Comparison of ENCODE assay signal across 18 cellular contexts in the genomic region with DNA sequence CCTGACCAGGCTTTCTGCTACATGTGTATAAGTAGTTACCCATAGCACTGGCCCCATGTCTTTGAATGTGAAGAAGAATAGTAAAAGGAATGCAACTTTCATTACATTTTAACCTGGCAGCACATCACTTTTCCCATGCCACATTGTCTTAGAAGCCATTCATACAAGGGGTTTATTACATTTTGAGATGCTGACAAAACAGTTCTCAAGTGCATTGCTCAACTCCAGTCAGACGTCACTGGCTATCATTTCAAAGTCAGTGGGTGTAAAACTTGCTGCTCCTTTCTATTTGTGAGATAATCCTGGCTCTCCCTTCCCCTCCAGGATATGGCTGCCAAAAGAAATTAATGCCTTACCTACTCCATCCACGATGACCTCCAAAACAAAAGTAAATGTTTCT.
DNase-seq lines count a peak whose midpoint lies in the region; ATAC-seq and TF ChIP-seq lines count a peak whose summit lies in the region.
"Had no signal": no experiment of that assay in that cellular context is flagged by ENCODE, and none has a peak within 500 bp of the region (broad histone marks: within the 10 kb centered on the region; RNA-seq: fewer than 3 reads in every experiment).

No MANE protein-coding gene starts in this region.

- CTCF ChIA-PET in activated CD8-positive, alpha-beta T cell treated with anti-CD3 and anti-CD28 coated beads for 36 hours (lab: Charles Lee), result no interaction called here

- peak overlapping the region in 1 of 2 experiments; percentile 28 for H3K14ac ChIP-seq in mesenchymal stem cell (ENCODE audit: low read length in 2 of 2)

- no peak overlapping the region for H2AFZ ChIP-seq in mesenchymal stem cell (ENCODE audit: low read depth, low read length)
- H2AFZ ChIP-seq: PC-9 had no signal

- H3K27me3 ChIP-seq in adipocyte (replicated peaks; ENCODE audit: control insufficient read depth, insufficient read depth, low read length) (no peaks in the 10 kb centered on the region), mesenchymal stem cell (ENCODE audit: control insufficient read depth in 1 of 2, insufficient read depth in 1 of 2, low read length in 2 of 2) (no peaks in the 10 kb centered on the region), transverse colon (no peaks in the 10 kb centered on the region)
- H3K27me3 ChIP-seq: BLaER1 treated with 17β-estradiol and CSF1 and Interleukin-3, amounts not matched to agents 10 nM and 100 nM; esophagus squamous epithelium had no signal

- in situ Hi-C loops in transverse colon (cut with MboI; ENCODE audit: low pct_ligation_motif_present in 1 of 4, low pct_unique_long_range_greater_than_20kb in 1 of 4, low sequenced_read_pairs in 3 of 4), result no loop called here

- no peak overlapping the region for H2BK120ac ChIP-seq in mesenchymal stem cell (ENCODE audit: low read depth, low read length)

- no peak overlapping the region for H3K18ac ChIP-seq in mesenchymal stem cell (ENCODE audit: low read depth in 1 of 2, low read length in 2 of 2)

- no peak overlapping the region for H4K8ac ChIP-seq in mesenchymal stem cell (ENCODE audit: low read length)

- no peak overlapping the region for H2BK12ac ChIP-seq in mesenchymal stem cell (ENCODE audit: low read length in 2 of 2)

- peaks cover 52% of the 10 kb centered on the region for H3K4me1 ChIP-seq in adipocyte (ENCODE audit: control insufficient read depth, insufficient read depth, low read length)
- no peaks in the 10 kb centered on the region for H3K4me1 ChIP-seq in mesenchymal stem cell (ENCODE audit: control insufficient read depth, insufficient read depth, low read depth, low read length)
- H3K4me1 ChIP-seq in transverse colon, result no peaks in the 10 kb centered on the region
- H3K4me1 ChIP-seq: esophagus squamous epithelium had no signal

- no peaks in the 10 kb centered on the region for H3K9me3 ChIP-seq in adipocyte (ENCODE audit: control insufficient read depth, low read length)
- no peaks in the 10 kb centered on the region for H3K9me3 ChIP-seq in mesenchymal stem cell (ENCODE audit: control insufficient read depth, low read length)
- H3K9me3 ChIP-seq in transverse colon, result no peaks in the 10 kb centered on the region
- H3K9me3 ChIP-seq: esophagus squamous epithelium had no signal

- H3K4me3 ChIP-seq in adipocyte (ENCODE audit: low read length) (peak overlapping the region; percentile 8), fibroblast of pulmonary artery (replicated peaks; ENCODE audit: low read depth, low read length) (no peak overlapping the region), mesenchymal stem cell (ENCODE audit: insufficient read depth in 1 of 2, low read depth in 1 of 2, low read length in 2 of 2) (peak overlapping the region in 1 of 2 experiments; percentile 24), transverse colon (no peak overlapping the region)
- H3K4me3 ChIP-seq: BLaER1 treated with 17β-estradiol and CSF1 and Interleukin-3, amounts not matched to agents 10 nM and 100 nM; esophagus squamous epithelium; PC-9 had no signal

- H3K4ac ChIP-seq in mesenchymal stem cell (ENCODE audit: low read depth in 1 of 2, low read length in 2 of 2), result no peak overlapping the region

- no peak overlapping the region for H3K4me2 ChIP-seq in mesenchymal stem cell (ENCODE audit: low read length, poor library complexity, severe bottlenecking)
- H3K4me2 ChIP-seq: PC-9 had no signal

- WGBS in mesenchymal stem cell, result 68% methylated on average over 2 of the region's 2 CpGs
- WGBS in transverse colon (ENCODE audit: low coverage in 1 of 2), 2 donors, result 70 to 80% methylated on average over 1 to 2 of the region's 2 CpGs

- H3K9ac ChIP-seq in adipocyte (ENCODE audit: low read length) (peak overlapping the region; percentile 69), mesenchymal stem cell (ENCODE audit: low read length) (peak overlapping the region; percentile 77)

- H2BK15ac ChIP-seq in mesenchymal stem cell (ENCODE audit: low read depth, poor library complexity, severe bottlenecking), result no peak overlapping the region

- H2BK5ac ChIP-seq in mesenchymal stem cell (ENCODE audit: low read depth, low read length, poor library complexity, severe bottlenecking), result no peak overlapping the region

- TF ChIP-seq EP300 in transverse colon (IDR thresholded peaks at IDR 0.05; ENCODE audit: low read depth), result no peak

- no peaks in the 10 kb centered on the region for H3K79me1 ChIP-seq in mesenchymal stem cell (replicated peaks; ENCODE audit: low read length, poor library complexity, severe bottlenecking)

- H2AK5ac ChIP-seq in mesenchymal stem cell (ENCODE audit: low read length, severe bottlenecking), result no peak overlapping the region

- TF ChIP-seq CTCF in fibroblast of pulmonary artery (IDR thresholded peaks at IDR 0.05; ENCODE audit: low read length, missing control alignments) (no peak), type B pancreatic cell (conservative IDR thresholded peaks at IDR 0.05) (no peak), transverse colon (IDR thresholded peaks at IDR 0.05) (no peak)
- no peak for TF ChIP-seq CTCF in activated CD8-positive, alpha-beta T cell treated with anti-CD3 and anti-CD28 coated beads for 36 hours (IDR thresholded peaks at IDR 0.05)

- DNase-seq in adipocyte (ENCODE audit: low read depth), result no peak
- DNase-seq in fibroblast of pulmonary artery (ENCODE audit: low read depth), result peak; percentile 94
- DNase-seq in mesenchymal stem cell, result peak; percentile 40
- DNase-seq in type B pancreatic cell (ENCODE audit: extremely low spot score, unreplicated experiment), result no peak
- DNase-seq in activated CD8-positive, alpha-beta T cell treated with anti-CD3 and anti-CD28 coated beads for 36 hours, result no peak
- DNase-seq in transverse colon, result no peak
- no peak for DNase-seq in hepatic stellate cell (ENCODE audit: low spot score)
- DNase-seq: activated CD4-positive, alpha-beta T cell treated with anti-CD3 and anti-CD28 coated beads, Interleukin-2, amount 10 ng/mL, durations not matched to agents 24 days and 14 days; activated naive CD4-positive, alpha-beta T cell treated with Interleukin-2 at 50 U/mL for 16 hours; esophagus squamous epithelium; NCI-H748 treated with DMSO at 0.1 percent for 48 hours; PC-9; retina; stimulated activated CD4-positive, alpha-beta T cell treated with anti-CD3 and anti-CD28 coated beads, Interleukin-4, amount 100 ng/mL, for 24 hours; stimulated activated CD8-positive, alpha-beta memory T cell treated with anti-CD3 and anti-CD28 coated beads, Interleukin-4, amount 100 ng/mL, for 48 hours had no signal

- peak overlapping the region; percentile 4 for H3K27ac Mint-ChIP-seq in type B pancreatic cell
- no peak overlapping the region for H3K27ac Mint-ChIP-seq in activated CD8-positive, alpha-beta T cell treated with anti-CD3 and anti-CD28 coated beads for 36 hours
- H3K27ac Mint-ChIP-seq: activated CD4-positive, alpha-beta T cell treated with anti-CD3 and anti-CD28 coated beads, Interleukin-2, amount 10 ng/mL, durations not matched to agents 24 days and 14 days; brain; natural killer cell treated with Interleukin-12 subunit alpha and Interleukin-12 subunit beta and Interleukin-15 and Interleukin-18, amount 100 ng/mL, for 72 hours had no signal

- no peak overlapping the region for H3K23ac ChIP-seq in mesenchymal stem cell (ENCODE audit: low read length in 2 of 2)

- peaks cover 4% of the 10 kb centered on the region for H3K4me1 Mint-ChIP-seq in type B pancreatic cell (ENCODE audit: unreplicated experiment)
- H3K4me1 Mint-ChIP-seq in activated CD8-positive, alpha-beta T cell treated with anti-CD3 and anti-CD28 coated beads for 36 hours (ENCODE audit: low read depth), result no peaks in the 10 kb centered on the region
- H3K4me1 Mint-ChIP-seq: activated CD4-positive, alpha-beta T cell treated with anti-CD3 and anti-CD28 coated beads, Interleukin-2, amount 10 ng/mL, durations not matched to agents 24 days and 14 days had no signal

- H3K36me3 ChIP-seq in adipocyte (ENCODE audit: control insufficient read depth, insufficient read depth, low read length, severe bottlenecking) (no peaks in the 10 kb centered on the region), mesenchymal stem cell (ENCODE audit: control insufficient read depth in 1 of 2, insufficient read depth in 2 of 2, low read depth in 1 of 2, low read length in 2 of 2) (no peaks in the 10 kb centered on the region), transverse colon (no peaks in the 10 kb centered on the region)
- H3K36me3 ChIP-seq: esophagus squamous epithelium had no signal

- no peak for ATAC-seq in activated CD8-positive, alpha-beta T cell treated with anti-CD3 and anti-CD28 coated beads for 36 hours
- ATAC-seq: natural killer cell treated with Interleukin-12 subunit alpha and Interleukin-12 subunit beta and Interleukin-15 and Interleukin-18, amount 100 ng/mL, for 72 hours had no signal

- POLR2A ChIA-PET in activated CD8-positive, alpha-beta T cell treated with anti-CD3 and anti-CD28 coated beads for 36 hours (lab: Charles Lee), result no interaction called here

- H3K27ac ChIP-seq in mesenchymal stem cell (ENCODE audit: low read length, poor library complexity, severe bottlenecking), result no peak overlapping the region
- H3K27ac ChIP-seq in transverse colon, result no peak overlapping the region
- H3K27ac ChIP-seq: PC-9 had no signal

- no peak overlapping the region for H4K91ac ChIP-seq in mesenchymal stem cell (ENCODE audit: low read length)

- H3K36me3 Mint-ChIP-seq in type B pancreatic cell, result no peaks in the 10 kb centered on the region
- H3K36me3 Mint-ChIP-seq in activated CD8-positive, alpha-beta T cell treated with anti-CD3 and anti-CD28 coated beads for 36 hours (ENCODE audit: low read depth), result no peaks in the 10 kb centered on the region
- H3K36me3 Mint-ChIP-seq: brain had no signal

- intact Hi-C loops in activated CD8-positive, alpha-beta T cell treated with anti-CD3 and anti-CD28 coated beads for 36 hours (cut with micrococcal nuclease), result no loop called here
- intact Hi-C loops in transverse colon (cut with DNase I; ENCODE audit: low total_unique reads), result no loop called here

- no peak for TF ChIP-seq POLR2A in transverse colon (IDR thresholded peaks at IDR 0.05)

- H3K4me3 Mint-ChIP-seq in type B pancreatic cell, result no peak overlapping the region
- no peak overlapping the region for H3K4me3 Mint-ChIP-seq in activated CD8-positive, alpha-beta T cell treated with anti-CD3 and anti-CD28 coated beads for 36 hours
- H3K4me3 Mint-ChIP-seq: activated CD4-positive, alpha-beta T cell treated with anti-CD3 and anti-CD28 coated beads, Interleukin-2, amount 10 ng/mL, durations not matched to agents 24 days and 14 days; brain; natural killer cell treated with Interleukin-12 subunit alpha and Interleukin-12 subunit beta and Interleukin-15 and Interleukin-18, amount 100 ng/mL, for 72 hours had no signal

- H3K27me3 Mint-ChIP-seq in type B pancreatic cell, result no peaks in the 10 kb centered on the region
- no peaks in the 10 kb centered on the region for H3K27me3 Mint-ChIP-seq in activated CD8-positive, alpha-beta T cell treated with anti-CD3 and anti-CD28 coated beads for 36 hours

- peaks cover 6% of the 10 kb centered on the region for H3K9me3 Mint-ChIP-seq in type B pancreatic cell
- H3K9me3 Mint-ChIP-seq in activated CD8-positive, alpha-beta T cell treated with anti-CD3 and anti-CD28 coated beads for 36 hours, result no peaks in the 10 kb centered on the region

Comparison
In these comparisons a context has a peak if more than half of its experiments do, and no peak if none do; other contexts are left out.
1. DNase-seq: peak in fibroblast of pulmonary artery (single experiment) and mesenchymal stem cell (single experiment); none in adipocyte (single experiment), type B pancreatic cell (single experiment), activated CD8-positive, alpha-beta T cell treated with anti-CD3 and anti-CD28 coated beads for 36 hours (single experiment), transverse colon (single experiment) and hepatic stellate cell (single experiment).